8 cellular contexts compared by ENCODE assay signal in genomic region chr3:85504129-85504784, GRCh38.
DNase-seq lines count a peak whose midpoint lies in the region; ATAC-seq, FAIRE-seq and TF ChIP-seq lines count a peak whose summit lies in the region.
"Not testable (repeated sequence)": the region's sequence is repeated elsewhere in the genome, so short reads cannot be mapped to it uniquely, and the experiment has no call there.

No MANE protein-coding gene starts in this region.

- H3K36me3 Mint-ChIP-seq in IgD-negative memory B cell; activated CD8-positive, alpha-beta memory T cell treated with anti-CD3 and anti-CD28 coated beads, Interleukin-2, amount 10 ng/mL, durations not matched to agents 7 days and 5 days; astrocyte (ENCODE audit: low read depth, unreplicated experiment); naive thymus-derived CD4-positive, alpha-beta T cell; stimulated activated naive CD8-positive, alpha-beta T cell treated with anti-CD3 and anti-CD28 coated beads, Interleukin-15, Interleukin-2, amounts not matched to agents 100 ng/mL and 50 ng/mL, for 24 hours (ENCODE audit: low read depth): not testable (repeated sequence)

- H3K4me3 Mint-ChIP-seq in IgD-negative memory B cell (peak overlapping the region in 3 of 4 donors; percentile 33 to 80 (median 67)), astrocyte (ENCODE audit: unreplicated experiment) (peak overlapping the region; percentile 71)
- peak overlapping the region; percentile 66 for H3K4me3 Mint-ChIP-seq in activated CD8-positive, alpha-beta memory T cell treated with anti-CD3 and anti-CD28 coated beads, Interleukin-2, amount 10 ng/mL, durations not matched to agents 7 days and 5 days
- H3K4me3 Mint-ChIP-seq in naive thymus-derived CD4-positive, alpha-beta T cell = peak overlapping the region in 6 of 10 donors; percentile 18 to 62 (median 30)
- peak overlapping the region; percentile 43 for H3K4me3 Mint-ChIP-seq in stimulated activated naive CD8-positive, alpha-beta T cell treated with anti-CD3 and anti-CD28 coated beads, Interleukin-15, Interleukin-2, amounts not matched to agents 100 ng/mL and 50 ng/mL, for 24 hours

- H3K4me1 ChIP-seq in astrocyte (ENCODE audit: insufficient read depth, low read length); right cardiac atrium (ENCODE audit: control insufficient read depth, insufficient read depth, low read length); naive thymus-derived CD4-positive, alpha-beta T cell (ENCODE audit: control insufficient read depth in 2 of 2, insufficient read depth in 2 of 2, low read length in 2 of 2): not testable (repeated sequence)

- CTCF ChIA-PET in activated CD8-positive, alpha-beta memory T cell treated with anti-CD3 and anti-CD28 coated beads, Interleukin-2, amount 10 ng/mL, durations not matched to agents 7 days and 5 days (lab: Charles Lee) = not testable (repeated sequence)
- CTCF ChIA-PET in naive thymus-derived CD4-positive, alpha-beta T cell (lab: Charles Lee) = interaction anchor here (0.8 kb wide), 1 partner anchor 43 kb away, joined by 3 read pairs; no protein-coding TSS in a partner anchor

- H3K4me2 ChIP-seq in astrocyte (ENCODE audit: low read length) = not testable (repeated sequence)

- H3K36me3 ChIP-seq in astrocyte (ENCODE audit: insufficient read depth, low read length); naive thymus-derived CD4-positive, alpha-beta T cell (ENCODE audit: control insufficient read depth in 2 of 3, insufficient read depth in 3 of 3, low read length in 3 of 3): not testable (repeated sequence)

- not testable (repeated sequence) for H3K27me3 ChIP-seq in astrocyte (ENCODE audit: insufficient read depth, low read length); right cardiac atrium (ENCODE audit: control insufficient read depth, insufficient read depth); naive thymus-derived CD4-positive, alpha-beta T cell (ENCODE audit: control insufficient read depth in 2 of 2, insufficient read depth in 2 of 2, low read length in 2 of 2)

- not testable (repeated sequence) for H2AFZ ChIP-seq in astrocyte (ENCODE audit: low read depth, low read length)

- H3K9ac ChIP-seq in astrocyte (ENCODE audit: low read length) = not testable (repeated sequence)

- intact Hi-C loops in right cardiac atrium (cut with DNase I); naive thymus-derived CD4-positive, alpha-beta T cell (cut with micrococcal nuclease): not testable (repeated sequence)

- POLR2A ChIA-PET in naive thymus-derived CD4-positive, alpha-beta T cell (lab: Charles Lee) = not testable (repeated sequence)

- not testable (repeated sequence) for TF ChIP-seq CTCF in astrocyte (IDR thresholded peaks at IDR 0.05; ENCODE audit: insufficient read depth, low read depth, low read length)

- DNase-seq in ELF-1 (ENCODE audit: low read depth, low spot score) (peak; percentile 50), T follicular helper cell (ENCODE audit: low read depth) (peak; percentile 6), astrocyte (ENCODE audit: low read depth) (peak; percentile 1), right cardiac atrium (peak in 2 of 3 donors; percentile 31 to 50)
- DNase-seq in activated CD8-positive, alpha-beta memory T cell treated with anti-CD3 and anti-CD28 coated beads, Interleukin-2, amount 10 ng/mL, durations not matched to agents 7 days and 5 days = peak; percentile 51
- not testable (repeated sequence) for DNase-seq in naive thymus-derived CD4-positive, alpha-beta T cell

- H3K79me2 ChIP-seq in astrocyte (ENCODE audit: insufficient read depth, low read length) = not testable (repeated sequence)

- H3K4me1 Mint-ChIP-seq in IgD-negative memory B cell; activated CD8-positive, alpha-beta memory T cell treated with anti-CD3 and anti-CD28 coated beads, Interleukin-2, amount 10 ng/mL, durations not matched to agents 7 days and 5 days; astrocyte (ENCODE audit: low read depth, unreplicated experiment); naive thymus-derived CD4-positive, alpha-beta T cell; stimulated activated naive CD8-positive, alpha-beta T cell treated with anti-CD3 and anti-CD28 coated beads, Interleukin-15, Interleukin-2, amounts not matched to agents 100 ng/mL and 50 ng/mL, for 24 hours (ENCODE audit: low read depth): not testable (repeated sequence)

- FAIRE-seq in astrocyte (lab: Jason Lieb, UNC) = not testable (repeated sequence)

- not testable (repeated sequence) for H3K27me3 Mint-ChIP-seq in IgD-negative memory B cell; activated CD8-positive, alpha-beta memory T cell treated with anti-CD3 and anti-CD28 coated beads, Interleukin-2, amount 10 ng/mL, durations not matched to agents 7 days and 5 days; astrocyte (ENCODE audit: low read depth, unreplicated experiment); naive thymus-derived CD4-positive, alpha-beta T cell; stimulated activated naive CD8-positive, alpha-beta T cell treated with anti-CD3 and anti-CD28 coated beads, Interleukin-15, Interleukin-2, amounts not matched to agents 100 ng/mL and 50 ng/mL, for 24 hours

- WGBS in right cardiac atrium = 87% methylated on average over 32 of the region's 33 CpGs

- H4K20me1 ChIP-seq in astrocyte (ENCODE audit: insufficient read depth, low read length) = not testable (repeated sequence)

- not testable (repeated sequence) for H3K27ac Mint-ChIP-seq in IgD-negative memory B cell; astrocyte (ENCODE audit: unreplicated experiment); naive thymus-derived CD4-positive, alpha-beta T cell; stimulated activated naive CD8-positive, alpha-beta T cell treated with anti-CD3 and anti-CD28 coated beads, Interleukin-15, Interleukin-2, amounts not matched to agents 100 ng/mL and 50 ng/mL, for 24 hours
- peak overlapping the region; percentile 78 for H3K27ac Mint-ChIP-seq in activated CD8-positive, alpha-beta memory T cell treated with anti-CD3 and anti-CD28 coated beads, Interleukin-2, amount 10 ng/mL, durations not matched to agents 7 days and 5 days

- peak; percentile 57 for ATAC-seq in activated CD8-positive, alpha-beta memory T cell treated with anti-CD3 and anti-CD28 coated beads, Interleukin-2, amount 10 ng/mL, durations not matched to agents 7 days and 5 days
- not testable (repeated sequence) for ATAC-seq in right cardiac atrium; naive thymus-derived CD4-positive, alpha-beta T cell

- not testable (repeated sequence) for H3K9me3 ChIP-seq in astrocyte (ENCODE audit: insufficient read depth, low read depth, low read length); right cardiac atrium (ENCODE audit: control insufficient read depth, low read length); naive thymus-derived CD4-positive, alpha-beta T cell (ENCODE audit: control insufficient read depth in 2 of 3, low read length in 3 of 3)

- H3K9me3 Mint-ChIP-seq in IgD-negative memory B cell; activated CD8-positive, alpha-beta memory T cell treated with anti-CD3 and anti-CD28 coated beads, Interleukin-2, amount 10 ng/mL, durations not matched to agents 7 days and 5 days (ENCODE audit: low read depth); astrocyte (ENCODE audit: unreplicated experiment); stimulated activated naive CD8-positive, alpha-beta T cell treated with anti-CD3 and anti-CD28 coated beads, Interleukin-15, Interleukin-2, amounts not matched to agents 100 ng/mL and 50 ng/mL, for 24 hours: not testable (repeated sequence)
- peaks cover 0 to 23% (median 3%) of the 10 kb centered on the region in 11 donors for H3K9me3 Mint-ChIP-seq in naive thymus-derived CD4-positive, alpha-beta T cell

- H3K4me3 ChIP-seq in astrocyte (ENCODE audit: insufficient read depth, low read depth, low read length); right cardiac atrium (ENCODE audit: low read length); naive thymus-derived CD4-positive, alpha-beta T cell (ENCODE audit: low read length): not testable (repeated sequence)

- H3K27ac ChIP-seq in astrocyte (ENCODE audit: low read depth, low read length); right cardiac atrium (ENCODE audit: low read length); naive thymus-derived CD4-positive, alpha-beta T cell (ENCODE audit: low read depth, low read length): not testable (repeated sequence)
